Comparison of ENCODE assay signal across 10 cellular contexts in the genomic region with DNA sequence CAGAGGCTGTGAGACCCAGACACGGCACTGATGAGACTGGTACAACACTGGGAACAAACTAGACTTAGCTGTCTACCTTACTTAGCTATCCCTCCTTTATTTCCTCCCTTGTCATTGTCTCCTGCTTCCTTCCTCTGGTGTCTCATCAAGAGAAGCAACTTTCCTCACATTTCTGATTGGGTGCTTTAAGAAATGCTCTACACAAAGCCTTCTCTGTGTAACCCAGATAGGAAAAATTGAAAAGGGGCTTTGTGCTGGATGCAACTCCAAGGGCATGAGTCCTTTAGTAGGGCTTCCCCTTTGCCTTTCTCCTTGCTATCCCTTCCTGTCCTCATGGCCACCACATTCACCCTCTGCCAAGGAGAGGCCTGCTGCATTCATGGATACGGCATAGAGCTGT.
"Had no signal": no experiment of that assay in that cellular context is flagged by ENCODE, and none has a peak within 500 bp of the region (broad histone marks: within the 10 kb centered on the region; RNA-seq: fewer than 3 reads in every experiment).

No MANE protein-coding gene starts in this region.

- H3K9me3 ChIP-seq: esophagus muscularis mucosa, tibial artery, uterus had no signal

- H3K4me2 ChIP-seq: neural progenitor cell had no signal

- H3K36me3 ChIP-seq: esophagus muscularis mucosa, neural progenitor cell, tibial artery, uterus had no signal

- H3K36me3 Mint-ChIP-seq: neural progenitor cell; stimulated activated effector memory CD8-positive, alpha-beta T cell treated with anti-CD3 and anti-CD28 coated beads, Interleukin-12 subunit alpha, Interleukin-12 subunit beta, amount 100 ng/mL, for 72 hours had no signal

- H3K4me3 ChIP-seq: esophagus muscularis mucosa, neural progenitor cell, tibial artery, uterus had no signal

- H2AFZ ChIP-seq: neural progenitor cell had no signal

- ATAC-seq: stimulated activated effector memory CD8-positive, alpha-beta T cell treated with anti-CD3 and anti-CD28 coated beads, Interleukin-12 subunit alpha, Interleukin-12 subunit beta, amount 100 ng/mL, for 72 hours had no signal

- DNase-seq: activated CD4-positive, CD25-positive, alpha-beta regulatory T cell treated with anti-CD3 and anti-CD28 coated beads, Interleukin-2, amount 50 U/mL, for 72 hours; activated naive CD4-positive, alpha-beta T cell; activated naive CD8-positive, alpha-beta T cell treated with anti-CD3 and anti-CD28 coated beads, Interleukin-2, amount 10 ng/mL, durations not matched to agents 7 days and 5 days; activated T-cell treated with anti-CD3 and anti-CD28 coated beads for 4 hours; anterior cingulate cortex; tibial artery; uterus had no signal

- H3K27ac ChIP-seq: neural progenitor cell, tibial artery, uterus had no signal

- H3K27ac Mint-ChIP-seq: activated naive CD8-positive, alpha-beta T cell treated with anti-CD3 and anti-CD28 coated beads, Interleukin-2, amount 10 ng/mL, durations not matched to agents 7 days and 5 days; neural progenitor cell had no signal

- H3K27me3 ChIP-seq: esophagus muscularis mucosa, neural progenitor cell, tibial artery, uterus had no signal

- H3K9me3 Mint-ChIP-seq: neural progenitor cell; stimulated activated effector memory CD8-positive, alpha-beta T cell treated with anti-CD3 and anti-CD28 coated beads, Interleukin-12 subunit alpha, Interleukin-12 subunit beta, amount 100 ng/mL, for 72 hours had no signal

- H3K4me1 Mint-ChIP-seq: activated naive CD8-positive, alpha-beta T cell treated with anti-CD3 and anti-CD28 coated beads, Interleukin-2, amount 10 ng/mL, durations not matched to agents 7 days and 5 days had no signal

- H3K4me3 Mint-ChIP-seq: activated naive CD8-positive, alpha-beta T cell treated with anti-CD3 and anti-CD28 coated beads, Interleukin-2, amount 10 ng/mL, durations not matched to agents 7 days and 5 days; neural progenitor cell; stimulated activated effector memory CD8-positive, alpha-beta T cell treated with anti-CD3 and anti-CD28 coated beads, Interleukin-12 subunit alpha, Interleukin-12 subunit beta, amount 100 ng/mL, for 72 hours had no signal

- H3K27me3 Mint-ChIP-seq: activated naive CD8-positive, alpha-beta T cell treated with anti-CD3 and anti-CD28 coated beads, Interleukin-2, amount 10 ng/mL, durations not matched to agents 7 days and 5 days had no signal

- H3K9ac ChIP-seq: neural progenitor cell had no signal

- H3K4me1 ChIP-seq: neural progenitor cell, tibial artery, uterus had no signal
